13 cellular contexts compared by ENCODE assay signal in the genomic region with DNA sequence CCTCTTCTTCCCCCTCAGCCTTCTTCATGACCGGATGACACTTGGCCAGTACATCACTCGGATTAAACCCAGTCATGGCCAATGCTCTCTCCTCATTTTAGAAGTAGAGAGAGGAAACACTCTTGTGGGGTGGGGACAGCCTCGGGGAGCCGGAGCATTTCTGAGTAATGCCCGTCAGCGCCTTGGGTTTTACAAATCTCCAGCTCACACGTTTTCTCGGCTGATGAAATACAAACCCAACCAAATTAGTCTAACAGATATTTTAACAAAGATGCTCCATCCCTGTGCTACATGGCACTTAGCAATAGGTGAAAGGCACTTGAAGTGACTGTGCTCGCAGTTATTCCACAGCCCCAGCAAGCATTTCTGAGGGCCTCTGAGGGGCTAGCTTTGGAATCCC. TPM values are rescaled to one million over a fixed set of nuclear protein-coding genes. Genes with fewer than 3 reads are reported as not detected.
"Had no signal": no experiment of that assay in that cellular context is flagged by ENCODE, and none has a peak within 500 bp of the region (broad histone marks: within the 10 kb centered on the region; RNA-seq: fewer than 3 reads in every experiment).

No MANE protein-coding gene starts in this region.

- H3K36me3 Mint-ChIP-seq: type B pancreatic cell had no signal

- H3K9me3 Mint-ChIP-seq: endodermal cell had no signal

- DNase-seq: activated CD4-positive, alpha-beta T cell treated with anti-CD3 and anti-CD28 coated beads, Interleukin-2, amount 50 U/mL, for 4 hours; activated CD4-positive, CD25-positive, alpha-beta regulatory T cell treated with anti-CD3 and anti-CD28 coated beads, Interleukin-2, amount 50 U/mL, for 72 hours; activated naive CD4-positive, alpha-beta T cell; activated T-cell treated with anti-CD3 and anti-CD28 coated beads for 4 hours; anterior cingulate cortex; cerebellar nuclear complex; endodermal cell; stimulated activated CD4-positive, alpha-beta T cell treated with anti-CD3 and anti-CD28 coated beads, Interleukin-15, amount 100 ng/mL, for 24 hours; stimulated activated CD4-positive, alpha-beta T cell treated with anti-CD3 and anti-CD28 coated beads, Interleukin-4, amount 100 ng/mL, for 1 hour; stimulated activated naive CD4-positive, alpha-beta T cell had no signal

- H3K27ac Mint-ChIP-seq: endodermal cell, type B pancreatic cell had no signal

- H3K27me3 Mint-ChIP-seq: type B pancreatic cell had no signal

- H3K4me3 Mint-ChIP-seq: endodermal cell, type B pancreatic cell had no signal

RNA-seq across cellular contexts. Expression of a gene that starts 51.7 kb away (rescaled TPM):
- total RNA-seq: endodermal cell, epithelial cell of proximal tubule, osteocyte had no signal
